10 cellular contexts compared by ENCODE assay signal in the genomic region with DNA sequence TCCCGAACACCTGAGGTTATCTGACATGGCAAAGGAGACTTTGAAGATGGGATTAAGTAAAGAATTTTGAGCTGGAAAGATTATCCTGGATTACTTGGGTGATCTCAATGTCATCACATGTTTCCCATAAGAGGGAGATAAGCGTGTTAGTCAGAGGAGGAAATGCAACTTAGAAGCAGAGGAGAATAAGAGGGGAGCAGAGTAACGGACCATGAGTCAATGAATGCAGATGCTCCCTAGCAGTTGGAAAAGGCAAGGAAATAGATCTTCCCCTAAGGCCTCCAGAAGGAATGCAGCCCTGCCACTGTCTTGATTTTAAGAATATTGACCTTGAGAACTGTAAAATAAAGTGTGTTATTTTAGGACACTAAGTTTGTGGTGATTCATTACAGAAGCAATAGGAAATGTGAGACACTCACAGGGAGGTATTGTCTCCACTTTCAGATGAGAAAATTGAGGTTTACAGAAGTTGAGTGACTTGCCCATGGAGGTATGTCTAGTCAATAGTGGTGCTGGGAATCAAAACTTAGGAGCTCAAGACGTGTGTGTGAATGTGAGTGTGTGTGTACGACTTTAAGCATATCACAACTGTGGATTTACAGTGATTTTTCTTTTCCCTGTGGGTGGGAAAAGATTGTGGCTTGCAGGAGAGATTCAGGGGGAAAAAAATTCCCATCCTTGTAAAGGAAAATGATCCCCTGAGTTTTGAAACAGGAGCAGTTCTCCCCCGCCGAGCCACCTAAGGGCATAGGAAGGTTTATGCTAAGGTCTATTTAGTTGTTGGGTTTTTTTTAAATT.
"Had no signal": no experiment of that assay in that cellular context is flagged by ENCODE, and none has a peak within 500 bp of the region (broad histone marks: within the 10 kb centered on the region; RNA-seq: fewer than 3 reads in every experiment).

No MANE protein-coding gene starts in this region.

- DNase-seq: activated CD4-positive, alpha-beta T cell treated with anti-CD3 and anti-CD28 coated beads for 36 hours; activated naive CD4-positive, alpha-beta T cell treated with anti-CD3 and anti-CD28 coated beads, Interleukin-2, amount 10 ng/mL, durations not matched to agents 7 days and 5 days; esophagus squamous epithelium; foreskin fibroblast; stimulated activated CD4-positive, alpha-beta T cell treated with anti-CD3 and anti-CD28 coated beads, Interleukin-4, amount 100 ng/mL, for 4 hours; stomach; T-helper 9 cell had no signal

- FAIRE-seq: endometrium, urothelium cell line had no signal

- ATAC-seq: activated CD4-positive, alpha-beta T cell treated with anti-CD3 and anti-CD28 coated beads for 36 hours; left lobe of liver had no signal

- H3K4me3 ChIP-seq: esophagus squamous epithelium, stomach had no signal
